15 cellular contexts compared by ENCODE assay signal in genomic region chr14:100223332-100224171, GRCh38. TPM values are rescaled to one million over a fixed set of nuclear protein-coding genes. Genes with fewer than 3 reads are reported as not detected.
DNase-seq lines count a peak whose midpoint lies in the region; ATAC-seq and TF ChIP-seq lines count a peak whose summit lies in the region.
"Had no signal": no experiment of that assay in that cellular context is flagged by ENCODE, and none has a peak within 500 bp of the region (broad histone marks: within the 10 kb centered on the region; RNA-seq: fewer than 3 reads in every experiment).

No MANE protein-coding gene starts in this region.

- H3K4me3 Mint-ChIP-seq in activated CD4-positive, alpha-beta T cell treated with anti-CD3 and anti-CD28 coated beads for 36 hours = no peak overlapping the region

- no peaks in the 10 kb centered on the region for H3K27me3 Mint-ChIP-seq in activated CD4-positive, alpha-beta T cell treated with anti-CD3 and anti-CD28 coated beads for 36 hours

- no peaks in the 10 kb centered on the region for H3K36me3 Mint-ChIP-seq in activated CD4-positive, alpha-beta T cell treated with anti-CD3 and anti-CD28 coated beads for 36 hours (ENCODE audit: low read depth)

- H3K4me3 ChIP-seq in Panc1 (ENCODE audit: low read depth in 2 of 2, low read length in 2 of 2) (no peak overlapping the region), foreskin fibroblast (ENCODE audit: low read depth in 1 of 2, low read length in 2 of 2) (no peak overlapping the region)
- H3K4me3 ChIP-seq: pancreas had no signal

- H3K27me3 ChIP-seq in Panc1 (ENCODE audit: control insufficient read depth, insufficient read depth, low read length) = no peaks in the 10 kb centered on the region
- H3K27me3 ChIP-seq: pancreas had no signal

- H3K9me3 Mint-ChIP-seq in activated CD4-positive, alpha-beta T cell treated with anti-CD3 and anti-CD28 coated beads for 36 hours (ENCODE audit: low read depth) = no peaks in the 10 kb centered on the region

- peak; percentile 14 for ATAC-seq in activated CD4-positive, alpha-beta T cell treated with anti-CD3 and anti-CD28 coated beads for 36 hours
- ATAC-seq in Panc1 (no peak), GM21515 (IDR thresholded peaks at IDR 0.05; ENCODE audit: unreplicated experiment) (no peak), GM21367 (IDR thresholded peaks at IDR 0.05; ENCODE audit: unreplicated experiment) (no peak)
- ATAC-seq: left cardiac atrium, pancreas had no signal

- peak overlapping the region; percentile 87 for H3K27ac Mint-ChIP-seq in activated CD4-positive, alpha-beta T cell treated with anti-CD3 and anti-CD28 coated beads for 36 hours

- peak; percentile 36 for DNase-seq in activated CD4-positive, alpha-beta T cell treated with anti-CD3 and anti-CD28 coated beads for 36 hours
- DNase-seq in activated CD4-positive, alpha-beta T cell treated with anti-CD3 and anti-CD28 coated beads for 4 hours = no peak
- DNase-seq in Panc1 (ENCODE audit: low read depth, low spot score) (no peak), foreskin fibroblast (peak; percentile 47 to 73), renal cortical epithelial cell (ENCODE audit: low read depth) (peak; percentile 22), AG08396 (ENCODE audit: low spot score) (no peak)
- DNase-seq: cerebellar nuclear complex; left cardiac atrium; NCI-H2107; pancreas; stimulated activated CD4-positive, alpha-beta T cell treated with anti-CD3 and anti-CD28 coated beads, Interleukin-4, amount 100 ng/mL, for 1 hour; substantia nigra; T1000 had no signal

- no peaks in the 10 kb centered on the region for H3K9me3 ChIP-seq in Panc1 (ENCODE audit: control insufficient read depth, insufficient read depth, low read depth, low read length)
- H3K9me3 ChIP-seq: pancreas had no signal

- no peaks in the 10 kb centered on the region for H3K36me3 ChIP-seq in Panc1 (ENCODE audit: control insufficient read depth, insufficient read depth, low read length)
- H3K36me3 ChIP-seq: pancreas had no signal

- no TSS peak for BruUV-seq in Panc1 (replicated peaks; lab: Mats Ljungman, UMichigan)

- CTCF ChIA-PET in activated CD4-positive, alpha-beta T cell treated with anti-CD3 and anti-CD28 coated beads for 36 hours (lab: Charles Lee) = interaction anchor here (0.5 to 5.8 kb wide), 12 partner anchors 7 to 1032 kb away, joined by 3 to 76 read pairs (median 3); no protein-coding TSS in a partner anchor
- CTCF ChIA-PET in Panc1 (lab: Charles Lee) = interaction anchor here (0.6 to 0.7 kb wide), 2 partner anchors 39 kb away, joined by 3 to 6 read pairs; no protein-coding TSS in a partner anchor

- POLR2A ChIA-PET in activated CD4-positive, alpha-beta T cell treated with anti-CD3 and anti-CD28 coated beads for 36 hours (lab: Charles Lee) = interaction anchor here (0.6 to 4.8 kb wide), 5 partner anchors 9 to 252 kb away, joined by 3 to 41 read pairs (median 3); no protein-coding TSS in a partner anchor
- POLR2A ChIA-PET in Panc1 (lab: Charles Lee) = no interaction called here

- in situ Hi-C loops in Panc1 (cut with HindIII; ENCODE audit: low pct_unique_long_range_greater_than_20kb, low sequenced_read_pairs) = no loop called here

- intact Hi-C loops in activated CD4-positive, alpha-beta T cell treated with anti-CD3 and anti-CD28 coated beads for 36 hours (cut with DNase I, micrococcal nuclease) = no loop called here
- intact Hi-C loops in Panc1 (cut with micrococcal nuclease; ENCODE audit: unreplicated experiment) = no loop called here

- H3K4me1 ChIP-seq in Panc1 (ENCODE audit: control insufficient read depth, insufficient read depth, low read length) = peaks cover 28% of the 10 kb centered on the region

- peak overlapping the region; percentile 54 for H3K27ac ChIP-seq in Panc1 (ENCODE audit: low read length)
- H3K27ac ChIP-seq: pancreas had no signal

- H3K4me1 Mint-ChIP-seq in activated CD4-positive, alpha-beta T cell treated with anti-CD3 and anti-CD28 coated beads for 36 hours = peaks cover 7% of the 10 kb centered on the region

- TF ChIP-seq CTCF in Panc1 (IDR thresholded peaks at IDR 0.05) = no peak
- no peak for TF ChIP-seq CTCF in foreskin fibroblast (IDR thresholded peaks at IDR 0.05; ENCODE audit: low read depth, low read length)

RNA-seq across cellular contexts. Expression of gene YY1, which starts 15.4 kb away (rescaled TPM):
- total RNA-seq in activated CD4-positive, alpha-beta T cell treated with anti-CD3 and anti-CD28 coated beads for 36 hours = 100 to 1,000 TPM in 1 of 2 experiments, 10 to 100 TPM in 1; 99.7 to 104 TPM
- total RNA-seq in Panc1 (2021; ENCODE audit: unreplicated experiment) (71.3 TPM), renal cortical epithelial cell (47.2 and 64.3 TPM in 2 replicates)
- polyA plus RNA-seq in Panc1 (2012; ENCODE audit: insufficient read length) = 39.7 TPM

Comparison
In these comparisons a context has a peak if more than half of its experiments do, and no peak if none do; other contexts are left out.
1. DNase-seq: peak in activated CD4-positive, alpha-beta T cell treated with anti-CD3 and anti-CD28 coated beads for 36 hours (single experiment), foreskin fibroblast (2 of 2) and renal cortical epithelial cell (single experiment); none in activated CD4-positive, alpha-beta T cell treated with anti-CD3 and anti-CD28 coated beads for 4 hours (0 of 2), Panc1 (single experiment) and AG08396 (single experiment).